In genomic region chr5:42022383-42022782, GRCh38 we compare ENCODE assay signal across 1 cellular context.
TF ChIP-seq lines count a peak whose summit lies in the region.

No MANE protein-coding gene starts in this region.

TF ChIP-seq in GM12878, 131 proteins besides CTCF, POLR2A, EP300 and RAD21 (continued from another document):
- TF ChIP-seq CBFB (IDR thresholded peaks at IDR 0.05; ENCODE audit: low read depth) (no peak), CHD4 (IDR thresholded peaks at IDR 0.05) (no peak), IRF4 (IDR thresholded peaks at IDR 0.05; ENCODE audit: low read depth, low read length) (no peak), ZZZ3 (IDR thresholded peaks at IDR 0.05; ENCODE audit: control insufficient read depth, insufficient read length, low read depth) (no peak), NR2C2 (IDR thresholded peaks at IDR 0.05; ENCODE audit: borderline replicate concordance, control insufficient read depth, insufficient read length, low read depth) (no peak)
TF ChIP-seq in GM12878: peak in this region for 1.
